18 cellular contexts compared by ENCODE assay signal in genomic region chr3:42829628-42830436, GRCh38. TPM values are rescaled to one million over a fixed set of nuclear protein-coding genes. Genes with fewer than 3 reads are reported as not detected.
A peak's percentile ranks its signal among the peaks of the same experiment; 100 is the strongest.
DNase-seq lines count a peak whose midpoint lies in the region; ATAC-seq, FAIRE-seq and TF ChIP-seq lines count a peak whose summit lies in the region.
"Had no signal": no experiment of that assay in that cellular context is flagged by ENCODE, and none has a peak within 500 bp of the region (broad histone marks: within the 10 kb centered on the region; RNA-seq: fewer than 3 reads in every experiment).

No MANE protein-coding gene starts in this region.

- peak overlapping the region; percentile 39 for H3K4ac ChIP-seq in trophoblast cell (ENCODE audit: low read depth, low read length)

- H3K27me3 Mint-ChIP-seq in Caco-2 (ENCODE audit: insufficient read depth, unreplicated experiment): no peaks in the 10 kb centered on the region

- H2BK5ac ChIP-seq in trophoblast cell (ENCODE audit: low read depth, low read length, poor library complexity): peak overlapping the region; percentile 6

- peak overlapping the region; percentile 48 for H3K14ac ChIP-seq in trophoblast cell (ENCODE audit: low read length)

- H3K4me1 ChIP-seq in Caco-2: peaks cover 36% of the 10 kb centered on the region
- peaks cover 12% of the 10 kb centered on the region for H3K4me1 ChIP-seq in keratinocyte (ENCODE audit: control insufficient read depth, extremely low read depth, insufficient read depth, low read length)
- peaks cover 6 to 11% of the 10 kb centered on the region in 2 experiments for H3K4me1 ChIP-seq in trophoblast cell (ENCODE audit: control insufficient read depth in 1 of 2, insufficient read depth in 2 of 2, low read length in 2 of 2)

- H3K79me1 ChIP-seq in trophoblast cell (ENCODE audit: low read length): peaks cover 3% of the 10 kb centered on the region

- peaks cover 6% of the 10 kb centered on the region for H3K36me3 Mint-ChIP-seq in Caco-2 (ENCODE audit: insufficient read depth, unreplicated experiment)

- no peak for FAIRE-seq in keratinocyte (lab: Jason Lieb, UNC)
- FAIRE-seq: GM12892 had no signal

- H4K20me1 ChIP-seq in keratinocyte (ENCODE audit: control insufficient read depth, extremely low read depth, insufficient read depth, low read length): no peaks in the 10 kb centered on the region

- H2AK5ac ChIP-seq in trophoblast cell (ENCODE audit: low read length): no peak overlapping the region

- H3K18ac ChIP-seq in trophoblast cell (ENCODE audit: low read length): no peak overlapping the region

- no peak overlapping the region for H4K12ac ChIP-seq in trophoblast cell (ENCODE audit: low read depth, low read length)

- dilution Hi-C loops in keratinocyte (cut with MboI; ENCODE audit: extremely low pct_ligation_motif_present, low sequenced_read_pairs): no loop called here

- H3K79me2 ChIP-seq in keratinocyte (ENCODE audit: control insufficient read depth, insufficient read depth, low read length) (no peaks in the 10 kb centered on the region), trophoblast cell (ENCODE audit: control insufficient read depth, insufficient read depth, low read length, poor library complexity) (no peaks in the 10 kb centered on the region)

- H3K27ac ChIP-seq in VCaP (peak overlapping the region; percentile 1; the same call in 1 of the 2 replicates), keratinocyte (ENCODE audit: control insufficient read depth, insufficient read depth, low read length) (no peak overlapping the region), trophoblast cell (ENCODE audit: low read depth, low read length) (peak overlapping the region; percentile 8)
- H3K27ac ChIP-seq: HL-60 had no signal

- H3K9ac ChIP-seq in keratinocyte (ENCODE audit: control insufficient read depth, extremely low read depth, insufficient read depth, low read length): no peak overlapping the region
- H3K9ac ChIP-seq in trophoblast cell (ENCODE audit: low read length): no peak overlapping the region

- TF ChIP-seq CTCF in Caco-2 (IDR thresholded peaks at IDR 0.05; ENCODE audit: insufficient read depth in 1 of 2, low read depth in 1 of 2, low read length in 1 of 2, severe bottlenecking in 1 of 2, unreplicated experiment in 1 of 2) (no peak), VCaP (conservative IDR thresholded peaks at IDR 0.05) (no peak), keratinocyte (optimal IDR thresholded peaks at IDR 0.05 in 1 of 3, IDR thresholded peaks at IDR 0.05 in 1 of 3, conservative IDR thresholded peaks at IDR 0.05 in 1 of 3; ENCODE audit: extremely low read depth in 1 of 3, insufficient read depth in 2 of 3, low read length in 3 of 3) (no peak)

- POLR2A ChIA-PET in Caco-2 (lab: Charles Lee): interaction anchor here (0.6 to 1.2 kb wide), 2 partner anchors 9 to 26 kb away, joined by 4 to 8 read pairs; partner anchors contain the start of gene HIGD1A

- H3K4me2 ChIP-seq in keratinocyte (ENCODE audit: control insufficient read depth, extremely low read depth, insufficient read depth, low read depth, low read length) (peak overlapping the region; percentile 20), trophoblast cell (ENCODE audit: low read length) (no peak overlapping the region)

- H3K23ac ChIP-seq in trophoblast cell (ENCODE audit: low read length): no peak overlapping the region

- H2AFZ ChIP-seq in keratinocyte (ENCODE audit: control insufficient read depth, low read length): no peak overlapping the region
- H2AFZ ChIP-seq in trophoblast cell (ENCODE audit: insufficient read depth, low read length, poor library complexity): no peak overlapping the region

- H3K4me3 Mint-ChIP-seq in Caco-2 (ENCODE audit: unreplicated experiment): no peak overlapping the region

- ATAC-seq in GM19467 (IDR thresholded peaks at IDR 0.05; ENCODE audit: unreplicated experiment) (no peak), left cardiac atrium (no peak)
- ATAC-seq: Right ventricle myocardium inferior had no signal

- H3K4me1 Mint-ChIP-seq in Caco-2 (ENCODE audit: low read depth, unreplicated experiment): peaks cover 33% of the 10 kb centered on the region

- DNase-seq in Caco-2 (no peak), keratinocyte (ENCODE audit: low read depth, low spot score) (no peak), trophoblast cell (no peak), AG08396 (ENCODE audit: low spot score) (no peak), NCI-H2081 treated with DMSO at 0.1 percent for 48 hours (lab: John Stamatoyannopoulos, UW) (no peak), left cardiac atrium (no peak)
- DNase-seq: C1 segment of cervical spinal cord, NCI-H1417 treated with DMSO at 0.1 percent for 48 hours, NCI-H2171, NCI-H774 had no signal

- intact Hi-C loops in Caco-2 (cut with micrococcal nuclease; ENCODE audit: unreplicated experiment): loop anchor here (1.0 to 10.0 kb wide), 3 partner anchors 19 to 255 kb away; no protein-coding TSS in a partner anchor
- intact Hi-C loops in left cardiac atrium (cut with DNase I): loop anchor here in 1 of 2 donors (5.0 kb wide), 1 partner anchor 52 kb away; no protein-coding TSS in a partner anchor

- no peaks in the 10 kb centered on the region for H3K9me3 ChIP-seq in Caco-2
- no peaks in the 10 kb centered on the region for H3K9me3 ChIP-seq in keratinocyte (ENCODE audit: control insufficient read depth, low read depth, low read length)
- H3K9me3 ChIP-seq in trophoblast cell (ENCODE audit: insufficient read depth, low read depth, low read length): no peaks in the 10 kb centered on the region
- H3K9me3 ChIP-seq: HAP-1 had no signal

- CTCF ChIA-PET in Caco-2 (lab: Charles Lee): interaction anchor here (0.6 to 1.9 kb wide), 12 partner anchors 9 to 639 kb away, joined by 3 to 19 read pairs (median 4); partner anchors contain the start of genes HIGD1A and SS18L2

- peak overlapping the region; percentile 8 for H3K27ac Mint-ChIP-seq in Caco-2 (ENCODE audit: unreplicated experiment)

- H3K27me3 ChIP-seq in Caco-2 (replicated peaks; ENCODE audit: control insufficient read depth, insufficient read depth, low read length) (no peaks in the 10 kb centered on the region), keratinocyte (ENCODE audit: control insufficient read depth, extremely low read depth, insufficient read depth, low read length) (no peaks in the 10 kb centered on the region), trophoblast cell (ENCODE audit: insufficient read depth, low read length) (no peaks in the 10 kb centered on the region)

- no peak overlapping the region for H4K91ac ChIP-seq in trophoblast cell (ENCODE audit: low read depth, low read length)

- no peak overlapping the region for H4K8ac ChIP-seq in trophoblast cell (ENCODE audit: low read depth, low read length)

- no CpG with 5 or more reads among the region's 5 CpGs for WGBS in trophoblast cell (ENCODE audit: extremely low coverage, insufficient coverage, insufficient read length)

- H3K36me3 ChIP-seq in Caco-2 (ENCODE audit: control insufficient read depth, insufficient read depth, low read length) (no peaks in the 10 kb centered on the region), keratinocyte (ENCODE audit: control insufficient read depth in 2 of 2, extremely low read depth in 1 of 2, insufficient read depth in 2 of 2, low read length in 2 of 2) (no peaks in the 10 kb centered on the region), trophoblast cell (ENCODE audit: control insufficient read depth in 1 of 2, insufficient read depth in 2 of 2, low read length in 2 of 2) (no peaks in the 10 kb centered on the region)
- H3K36me3 ChIP-seq: HAP-1 had no signal

- H2BK120ac ChIP-seq in trophoblast cell (ENCODE audit: insufficient read depth, low read length, poor library complexity): no peak overlapping the region

- BruUV-seq in Caco-2 (replicated peaks; lab: Mats Ljungman, UMichigan): TSS peak; percentile 81

- H3K9me3 Mint-ChIP-seq in Caco-2 (ENCODE audit: unreplicated experiment): no peaks in the 10 kb centered on the region

- no peaks in the 10 kb centered on the region for H3K9me1 ChIP-seq in keratinocyte (ENCODE audit: control insufficient read depth, extremely low read depth, insufficient read depth, low read length)

- H3K4me3 ChIP-seq in Caco-2 (ENCODE audit: low read depth, low read length) (no peak overlapping the region), keratinocyte (ENCODE audit: control insufficient read depth in 2 of 3, extremely low read depth in 1 of 3, insufficient read depth in 2 of 3, low read depth in 1 of 3, low read length in 3 of 3) (no peak overlapping the region), trophoblast cell (ENCODE audit: low read depth, low read length) (no peak overlapping the region)
- H3K4me3 ChIP-seq: HAP-1 had no signal

- H2BK12ac ChIP-seq in trophoblast cell (ENCODE audit: low read length): no peak overlapping the region

RNA-seq across cellular contexts. Expression of gene ACKR2, which starts 20.6 kb away (rescaled TPM):
- total RNA-seq in Caco-2 (2022) (3.5 and 4.1 TPM in 2 replicates), left cardiac atrium (1 to 10 TPM; 2.2 to 2.4 TPM)
- 0.22 to 0.23 TPM (median 0.23 TPM) in 3 replicates for polyA plus RNA-seq in keratinocyte
- polyA plus RNA-seq in keratinocyte (2011; ENCODE audit: low read depth): 1.4 TPM
- 0.09 and 0.11 TPM in 2 replicates for polyA plus RNA-seq in keratinocyte (2011; cell fraction: cytosol; rRNA removed)
- polyA plus RNA-seq in keratinocyte (2011; cell fraction: nucleus; rRNA removed): 0.52 and 0.96 TPM in 2 replicates
- 0.23 and 0.87 TPM in 2 replicates for polyA plus RNA-seq in keratinocyte (2012; ENCODE audit: low replicate concordance)
- 0.53 to 1.5 TPM (median 0.54 TPM) in 3 replicates for polyA minus RNA-seq in keratinocyte
- not detected for polyA minus RNA-seq in keratinocyte (2011; cell fraction: cytosol; rRNA and poly(A)+ RNA removed)
- polyA minus RNA-seq in keratinocyte (2011; cell fraction: nucleus; rRNA and poly(A)+ RNA removed): 0.84 and 1.0 TPM in 2 replicates
- polyA plus RNA-seq in trophoblast cell (2013): 44.4 and 51.3 TPM in 2 replicates
- total RNA-seq: A172, NCI-H460 had no signal

RNA-seq across cellular contexts. Expression of gene HIGD1A, which starts 25.5 kb away (rescaled TPM):
- total RNA-seq in Caco-2 (2022) (108 and 112 TPM in 2 replicates), left cardiac atrium (100 to 1,000 TPM; 200 to 270 TPM)
- polyA plus RNA-seq in keratinocyte: 262 to 443 TPM (median 294 TPM) in 3 replicates
- 110 TPM for polyA plus RNA-seq in keratinocyte (2011; ENCODE audit: low read depth)
- polyA plus RNA-seq in keratinocyte (2011; cell fraction: cytosol; rRNA removed): 307 and 559 TPM in 2 replicates
- polyA plus RNA-seq in keratinocyte (2011; cell fraction: nucleus; rRNA removed): 109 and 166 TPM in 2 replicates
- 264 and 308 TPM in 2 replicates for polyA plus RNA-seq in keratinocyte (2012; ENCODE audit: low replicate concordance)
- 25.3 to 122 TPM (median 71.9 TPM) in 3 replicates for polyA minus RNA-seq in keratinocyte
- 98.6 TPM for polyA minus RNA-seq in keratinocyte (2011; cell fraction: cytosol; rRNA and poly(A)+ RNA removed)
- polyA minus RNA-seq in keratinocyte (2011; cell fraction: nucleus; rRNA and poly(A)+ RNA removed): 28.0 and 45.0 TPM in 2 replicates
- polyA plus RNA-seq in trophoblast cell (2013): 291 and 298 TPM in 2 replicates

RNA-seq across cellular contexts. Expression of gene CYP8B1, which starts 45.8 kb away (rescaled TPM):
- total RNA-seq in Caco-2 (2022) (not detected in 2 replicates), left cardiac atrium (not detected)
- polyA plus RNA-seq in keratinocyte: not detected in 3 replicates
- polyA plus RNA-seq in keratinocyte (2011; ENCODE audit: low read depth): not detected
- polyA plus RNA-seq in keratinocyte (2011; cell fraction: cytosol; rRNA removed): not detected in 2 replicates
- not detected in 2 replicates for polyA plus RNA-seq in keratinocyte (2011; cell fraction: nucleus; rRNA removed)
- 0.06 TPM in 1 of 2 replicates, not detected in the other for polyA plus RNA-seq in keratinocyte (2012; ENCODE audit: low replicate concordance)
- polyA minus RNA-seq in keratinocyte: not detected in 3 replicates
- not detected for polyA minus RNA-seq in keratinocyte (2011; cell fraction: cytosol; rRNA and poly(A)+ RNA removed)
- not detected in 2 replicates for polyA minus RNA-seq in keratinocyte (2011; cell fraction: nucleus; rRNA and poly(A)+ RNA removed)
- not detected in 2 replicates for polyA plus RNA-seq in trophoblast cell (2013)
- total RNA-seq: A172, NCI-H460, Right ventricle myocardium inferior had no signal

RNA-seq across cellular contexts. Expression of gene CCDC13, which starts 56.8 kb away (rescaled TPM):
- total RNA-seq in Caco-2 (2022) (0.82 and 1.4 TPM in 2 replicates), left cardiac atrium (1 to 10 TPM in 1 of 2 donors, not detected in 1; 1.0 TPM)
- 0.06 to 0.21 TPM (median 0.17 TPM) in 3 replicates for polyA plus RNA-seq in keratinocyte
- polyA plus RNA-seq in keratinocyte (2011; ENCODE audit: low read depth): 0.91 TPM
- 0.10 and 0.12 TPM in 2 replicates for polyA plus RNA-seq in keratinocyte (2011; cell fraction: cytosol; rRNA removed)
- polyA plus RNA-seq in keratinocyte (2011; cell fraction: nucleus; rRNA removed): 0.78 and 0.81 TPM in 2 replicates
- 0.14 and 0.71 TPM in 2 replicates for polyA plus RNA-seq in keratinocyte (2012; ENCODE audit: low replicate concordance)
- polyA minus RNA-seq in keratinocyte: 0.26 to 0.92 TPM in 2 of 3 replicates, not detected in the other
- polyA minus RNA-seq in keratinocyte (2011; cell fraction: cytosol; rRNA and poly(A)+ RNA removed): not detected
- polyA minus RNA-seq in keratinocyte (2011; cell fraction: nucleus; rRNA and poly(A)+ RNA removed): not detected in 2 replicates
- polyA plus RNA-seq in trophoblast cell (2013): 0.81 and 1.0 TPM in 2 replicates
- total RNA-seq: A172 had no signal
